Comparison of ENCODE assay signal across 8 cellular contexts in the genomic region with DNA sequence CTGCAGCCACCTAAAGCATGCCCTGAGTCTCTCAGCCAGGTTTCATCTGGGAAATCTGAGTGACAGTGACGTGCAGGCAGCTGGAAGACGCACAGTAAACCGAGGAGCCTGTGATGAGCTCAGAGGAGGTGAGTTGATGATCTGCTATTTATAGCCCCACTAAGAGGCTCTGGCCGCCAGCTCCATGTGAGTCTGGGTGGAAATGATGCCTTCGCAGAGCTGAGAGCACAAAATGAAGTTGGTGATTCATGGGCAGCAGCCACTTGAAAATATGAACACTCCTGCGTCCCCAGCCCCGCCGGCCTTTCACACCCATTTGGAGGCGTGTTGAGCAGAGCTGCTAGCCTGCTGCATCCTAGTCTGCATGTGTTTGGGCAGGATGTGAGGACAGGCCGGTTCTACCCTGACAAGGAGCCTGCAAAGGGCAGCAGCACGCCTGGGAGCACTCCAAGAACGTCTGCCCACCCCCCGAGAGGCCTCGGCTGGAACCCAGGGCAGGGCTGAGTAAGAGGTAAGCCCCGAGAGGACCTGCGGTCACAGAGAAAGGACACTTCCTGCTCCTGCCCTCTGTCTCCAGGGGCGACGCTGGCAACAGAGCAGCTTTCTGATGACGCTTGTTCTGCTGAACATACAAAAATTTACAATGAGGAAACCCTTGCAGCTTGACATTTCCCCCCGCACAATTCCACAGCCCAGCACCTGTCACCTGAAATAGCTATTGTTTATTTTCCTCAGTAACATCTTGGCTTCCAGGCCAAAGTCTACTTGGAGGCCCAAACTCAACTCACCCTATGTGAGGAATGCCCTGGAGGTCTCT.
A peak's percentile ranks its signal among the peaks of the same experiment; 100 is the strongest.
DNase-seq lines count a peak whose midpoint lies in the region; ATAC-seq and TF ChIP-seq lines count a peak whose summit lies in the region.

No MANE protein-coding gene starts in this region.

- ATAC-seq in HG02571 (IDR thresholded peaks at IDR 0.05; ENCODE audit: unreplicated experiment) (peak; percentile 80), memory B cell (ENCODE audit: low read depth) (peak; percentile 91)

- TF ChIP-seq CTCF in GM12865 (IDR thresholded peaks at IDR 0.05; ENCODE audit: insufficient read depth, low read depth, low read length, missing control alignments), result no peak

- no peaks in the 10 kb centered on the region for H3K27me3 Mint-ChIP-seq in memory B cell

- H3K36me3 Mint-ChIP-seq in memory B cell, result no peaks in the 10 kb centered on the region

- H3K27ac ChIP-seq in cingulate gyrus (ENCODE audit: low read depth, low read length), result peak overlapping the region; percentile 75

- H3K27ac Mint-ChIP-seq in memory B cell, result peak overlapping the region; percentile 92

- no peak overlapping the region for H3K4me3 ChIP-seq in GM12865 (ENCODE audit: low read depth, low read length)

- peaks cover 17% of the 10 kb centered on the region for H3K4me1 Mint-ChIP-seq in memory B cell

- H3K9me3 Mint-ChIP-seq in memory B cell, result no peaks in the 10 kb centered on the region

- DNase-seq in GM12865 (ENCODE audit: low read depth) (peak; percentile 88), NCI-H1417 treated with DMSO at 0.1 percent for 48 hours (lab: John Stamatoyannopoulos, UW) (peak; percentile 4), memory B cell (ENCODE audit: low spot score in 2 of 2) (peak; percentile 54 to 59), GF-D8 (lab: John Stamatoyannopoulos, UW) (no peak)
- DNase-seq in activated CD4-positive, CD25-positive, alpha-beta regulatory T cell (lab: John Stamatoyannopoulos, UW), result peak; percentile 10 to 37 (median 24)
- DNase-seq in stimulated activated CD8-positive, alpha-beta memory T cell treated with anti-CD3 and anti-CD28 coated beads, Interleukin-4, amount 100 ng/mL, for 48 hours, result peak; percentile 68

- peak overlapping the region; percentile 71 for H3K4me3 Mint-ChIP-seq in memory B cell
